1 cellular context compared by ENCODE assay signal in genomic region chr11:61129608-61130523, GRCh38.
TF ChIP-seq lines count a peak whose summit lies in the region.

No MANE protein-coding gene starts in this region.

TF ChIP-seq in K562, 482 proteins besides CTCF, POLR2A, EP300 and RAD21 (continued from another document):
- peak; percentile 54; the same call in 1 of the 2 replicates for TF ChIP-seq CHAMP1 (IDR thresholded peaks at IDR 0.05)
- no peak for TF ChIP-seq ZNF766 (CRISPR knock-in tag; conservative IDR thresholded peaks at IDR 0.05)
- peak; percentile 49; the same call in 1 of the 2 replicates for TF ChIP-seq GABPB1 (CRISPR knock-in tag; IDR thresholded peaks at IDR 0.05)
- TF ChIP-seq ZNF384 (IDR thresholded peaks at IDR 0.05; ENCODE audit: low read depth, low read length) = peak; percentile 40; the same call in 1 of the 2 replicates
- TF ChIP-seq TEAD1 (CRISPR knock-in tag; IDR thresholded peaks at IDR 0.05) = peak in 1 of 2 experiments; percentile 95; a peak in 2 of 4 replicates
- TF ChIP-seq TARDBP (IDR thresholded peaks at IDR 0.05) = peak; percentile 72; the same call in 1 of the 2 replicates
- peak; percentile 98 for TF ChIP-seq DEAF1 (CRISPR knock-in tag; IDR thresholded peaks at IDR 0.05)
- TF ChIP-seq ZNF41 (CRISPR knock-in tag; conservative IDR thresholded peaks at IDR 0.05) = no peak
- 0 out of 2 replicates have a peak, but pooled peaks have one; percentile 28 for TF ChIP-seq TCF7 (IDR thresholded peaks at IDR 0.05; ENCODE audit: borderline replicate concordance)
- peak; percentile 65 for TF ChIP-seq KLF16 (IDR thresholded peaks at IDR 0.05)
- TF ChIP-seq FOXM1 (IDR thresholded peaks at IDR 0.05; ENCODE audit: low read depth) = no peak
- TF ChIP-seq FOXM1 (CRISPR knock-in tag; IDR thresholded peaks at IDR 0.05; ENCODE audit: low read depth) = 0 out of 2 replicates have a peak, but pooled peaks have one; percentile 71
- TF ChIP-seq SUPT5H (IDR thresholded peaks at IDR 0.05) = 0 out of 2 replicates have a peak, but pooled peaks have one; percentile 27
- no peak for TF ChIP-seq HDAC3 (IDR thresholded peaks at IDR 0.05; ENCODE audit: borderline replicate concordance, partially characterized antibody)
- peak; percentile 32; the same call in 1 of the 2 replicates for TF ChIP-seq ZNF263 (CRISPR knock-in tag; IDR thresholded peaks at IDR 0.05; ENCODE audit: borderline replicate concordance)
- TF ChIP-seq TCF3 (CRISPR knock-in tag; IDR thresholded peaks at IDR 0.05) = peak; percentile 39; the same call in 1 of the 2 replicates
